ENCODE assay signal across 25 cellular contexts in the genomic region with DNA sequence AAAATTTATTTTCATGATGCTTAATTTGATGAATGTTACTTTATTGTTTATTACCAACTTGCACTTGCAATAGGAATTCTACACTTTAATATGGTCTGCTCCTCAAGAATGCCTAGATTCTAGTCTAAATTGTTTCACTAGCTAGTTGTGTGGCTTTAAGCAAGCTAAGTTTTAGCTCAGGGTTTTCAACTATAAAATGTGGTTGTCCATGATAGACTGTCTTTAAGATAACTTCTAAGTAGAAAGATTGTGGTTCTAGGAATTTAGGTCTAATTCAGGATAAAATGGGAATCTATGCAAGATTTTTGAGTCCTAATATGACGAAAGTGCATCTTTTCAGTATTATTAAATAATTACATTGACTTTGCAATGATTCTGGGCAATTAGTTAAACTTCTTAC.
"Had no signal": no experiment of that assay in that cellular context is flagged by ENCODE, and none has a peak within 500 bp of the region (broad histone marks: within the 10 kb centered on the region; RNA-seq: fewer than 3 reads in every experiment).

No MANE protein-coding gene starts in this region.

- H3K27ac ChIP-seq: coronary artery, esophagus muscularis mucosa, foreskin keratinocyte, gastrocnemius medialis, heart right ventricle had no signal

- H3K27me3 ChIP-seq: esophagus muscularis mucosa, foreskin keratinocyte, gastrocnemius medialis, heart right ventricle had no signal

- H3K4me1 ChIP-seq: foreskin keratinocyte had no signal

- ATAC-seq: activated CD4-positive, alpha-beta T cell treated with anti-CD3 and anti-CD28 coated beads for 36 hours; activated CD8-positive, alpha-beta T cell treated with anti-CD3 and anti-CD28 coated beads, Interleukin-2, amount 10 ng/mL, durations not matched to agents 7 days and 5 days; activated naive CD4-positive, alpha-beta T cell treated with anti-CD3 and anti-CD28 coated beads, Interleukin-2, amount 50 U/mL, for 72 hours; activated T-cell treated with anti-CD3 and anti-CD28 coated beads, Interleukin-2, amount 50 U/mL, for 72 hours; effector memory CD8-positive, alpha-beta T cell; gastrocnemius medialis had no signal

- H3K4me3 ChIP-seq: coronary artery, esophagus muscularis mucosa, gastrocnemius medialis, heart right ventricle had no signal

- H3K9me3 ChIP-seq: esophagus muscularis mucosa, gastrocnemius medialis, heart right ventricle had no signal

- H3K36me3 ChIP-seq: esophagus muscularis mucosa, gastrocnemius medialis had no signal

- DNase-seq: activated CD4-positive, alpha-beta memory T cell treated with anti-CD3 and anti-CD28 coated beads for 36 hours; activated CD4-positive, alpha-beta T cell treated with anti-CD3 and anti-CD28 coated beads for 36 hours; activated CD4-positive, alpha-beta T cell treated with anti-CD3 and anti-CD28 coated beads, Interleukin-2, amount 10 ng/mL, durations not matched to agents 24 days and 14 days; activated CD4-positive, CD25-positive, alpha-beta regulatory T cell; activated CD4-positive, CD25-positive, alpha-beta regulatory T cell treated with anti-CD3 and anti-CD28 coated beads, Interleukin-2, amount 50 U/mL, for 72 hours; activated CD8-positive, alpha-beta memory T cell treated with anti-CD3 and anti-CD28 coated beads, Interleukin-2, amount 50 U/mL, for 48 hours; activated CD8-positive, alpha-beta T cell treated with anti-CD3 and anti-CD28 coated beads, Interleukin-2, amount 10 ng/mL, durations not matched to agents 7 days and 5 days; activated gamma-delta T cell; activated naive CD4-positive, alpha-beta T cell; activated naive CD4-positive, alpha-beta T cell treated with anti-CD3 and anti-CD28 coated beads, Interleukin-2, amount 10 ng/mL, durations not matched to agents 7 days and 5 days; activated naive CD8-positive, alpha-beta T cell treated with anti-CD3 and anti-CD28 coated beads, Interleukin-2, amount 10 ng/mL, durations not matched to agents 7 days and 5 days; activated T-cell treated with anti-CD3 and anti-CD28 coated beads for 4 hours; activated T-cell treated with anti-CD3 and anti-CD28 coated beads, Interleukin-2, amount 50 U/mL, for 24 hours; activated T-cell treated with anti-CD3 and anti-CD28 coated beads, Interleukin-2, amount 50 U/mL, for 72 hours; central memory CD4-positive, alpha-beta T cell; effector CD4-positive, alpha-beta T cell; effector memory CD8-positive, alpha-beta T cell; erythroblast; gastrocnemius medialis; heart right ventricle; T-helper 2 cell had no signal
